ENCODE assay signal across 9 cellular contexts in genomic region chr20:37394543-37395410, GRCh38. TPM values are rescaled to one million over a fixed set of nuclear protein-coding genes. Genes with fewer than 3 reads are reported as not detected.
DNase-seq lines count a peak whose midpoint lies in the region; ATAC-seq and TF ChIP-seq lines count a peak whose summit lies in the region.
"Had no signal": no experiment of that assay in that cellular context is flagged by ENCODE, and none has a peak within 500 bp of the region (broad histone marks: within the 10 kb centered on the region; RNA-seq: fewer than 3 reads in every experiment).

No MANE protein-coding gene starts in this region.

- no peaks in the 10 kb centered on the region for H3K9me3 Mint-ChIP-seq in chondrocyte (ENCODE audit: low read depth)
- no peaks in the 10 kb centered on the region for H3K9me3 Mint-ChIP-seq in neural crest cell

- peak; percentile 47 for DNase-seq in GM03348 (ENCODE audit: low spot score)
- peak; percentile 65 for DNase-seq in NCI-H1417 treated with DMSO at 0.1 percent for 48 hours (lab: John Stamatoyannopoulos, UW)
- DNase-seq in chondrocyte (ENCODE audit: low spot score): peak; percentile 63
- peak; percentile 50 for DNase-seq in neural crest cell (ENCODE audit: low read depth, low spot score)
- no peak for DNase-seq in COR-L47 (lab: John Stamatoyannopoulos, UW)
- DNase-seq in ecto neural progenitor cell (ENCODE audit: low spot score): no peak
- DNase-seq: activated T-cell treated with anti-CD3 and anti-CD28 coated beads for 4 hours; stimulated activated naive CD4-positive, alpha-beta T cell treated with Interleukin-2 at 50 U/mL for 16 hours had no signal

- H3K27ac Mint-ChIP-seq in chondrocyte (ENCODE audit: unreplicated experiment): no peak overlapping the region
- H3K27ac Mint-ChIP-seq in neural crest cell (ENCODE audit: unreplicated experiment): peak overlapping the region; percentile 93

- no peak overlapping the region for H3K4me3 Mint-ChIP-seq in chondrocyte (ENCODE audit: unreplicated experiment)
- peak overlapping the region; percentile 75 for H3K4me3 Mint-ChIP-seq in neural crest cell

- ATAC-seq in GM21786 (IDR thresholded peaks at IDR 0.05; ENCODE audit: unreplicated experiment): no peak

- H3K4me1 Mint-ChIP-seq in chondrocyte (ENCODE audit: low read depth): peaks cover 9% of the 10 kb centered on the region
- H3K4me1 Mint-ChIP-seq in neural crest cell: peaks cover 49% of the 10 kb centered on the region

- TF ChIP-seq CTCF in chondrocyte (IDR thresholded peaks at IDR 0.05): no peak
- no peak for TF ChIP-seq CTCF in neural crest cell (conservative IDR thresholded peaks at IDR 0.05)

- H3K27me3 Mint-ChIP-seq in chondrocyte (ENCODE audit: low read depth) (no peaks in the 10 kb centered on the region), neural crest cell (ENCODE audit: low read depth) (peaks cover 3% of the 10 kb centered on the region)

- H3K36me3 Mint-ChIP-seq in chondrocyte (ENCODE audit: low read depth) (peaks cover 10% of the 10 kb centered on the region), neural crest cell (ENCODE audit: low read depth) (peaks cover 2% of the 10 kb centered on the region)

RNA-seq across cellular contexts. Expression of gene SRC, which starts 48.8 kb away (rescaled TPM):
- total RNA-seq in chondrocyte (16.0 to 25.7 TPM (median 25.1 TPM) in 3 replicates), neural crest cell (58.6 and 60.4 TPM in 2 replicates)

Comparison
In these comparisons a context has a peak if more than half of its experiments do, and no peak if none do; other contexts are left out.
1. DNase-seq: peak in GM03348 (single experiment), NCI-H1417 treated with DMSO at 0.1 percent for 48 hours (single experiment), chondrocyte (single experiment) and neural crest cell (single experiment); none in COR-L47 (single experiment) and ecto neural progenitor cell (single experiment).